ENCODE assay signal across 9 cellular contexts in the genomic region with DNA sequence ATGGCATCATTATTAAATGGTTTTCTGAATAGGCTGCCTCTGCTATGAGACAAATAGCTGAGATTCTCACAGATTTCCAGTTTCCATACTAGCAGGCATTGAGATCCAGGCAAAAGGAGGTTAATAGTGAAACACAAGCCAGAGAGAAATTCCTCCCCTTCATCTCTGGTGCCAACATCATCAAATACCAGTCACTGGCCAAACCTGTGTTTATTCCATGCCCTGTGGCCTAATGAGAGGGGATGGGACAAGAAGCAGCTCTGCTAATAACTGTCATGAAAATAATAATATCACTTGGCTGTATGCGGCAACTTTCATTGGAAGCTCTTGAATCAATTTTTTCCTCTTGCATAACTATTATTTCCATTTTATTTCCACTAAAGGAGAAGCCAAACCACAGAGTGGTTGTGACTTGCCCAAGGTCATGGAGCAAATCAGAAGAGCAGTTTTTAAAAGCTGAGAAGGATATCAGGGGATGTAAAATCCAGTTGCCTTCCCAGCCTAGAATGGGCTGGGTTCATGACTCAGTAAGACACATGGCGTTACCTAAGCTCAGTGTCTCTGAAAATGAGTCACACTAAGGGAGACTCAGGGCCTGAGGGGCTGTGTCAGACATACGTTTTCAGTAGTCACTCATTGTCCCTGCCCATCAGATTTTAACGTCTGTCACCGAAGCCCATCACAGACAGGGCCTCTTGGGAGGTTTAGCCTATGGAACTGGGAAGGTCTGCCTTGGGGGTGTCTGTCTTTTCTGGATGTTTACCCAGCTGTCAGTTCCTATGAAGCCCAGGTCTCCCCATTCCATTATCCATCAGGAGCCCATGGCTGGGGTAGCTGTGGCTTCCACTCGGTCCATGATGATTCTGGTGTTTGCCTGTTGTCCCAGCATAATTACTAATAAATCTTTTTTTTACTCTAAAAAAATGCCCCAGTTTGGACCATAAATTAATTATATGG.
DNase-seq lines count a peak whose midpoint lies in the region; ATAC-seq and TF ChIP-seq lines count a peak whose summit lies in the region.
"Had no signal": no experiment of that assay in that cellular context is flagged by ENCODE, and none has a peak within 500 bp of the region (broad histone marks: within the 10 kb centered on the region; RNA-seq: fewer than 3 reads in every experiment).

No MANE protein-coding gene starts in this region.

- H3K4me1 Mint-ChIP-seq in chondrocyte (ENCODE audit: low read depth) = peaks cover 28% of the 10 kb centered on the region
- peaks cover 8 to 23% (median 20%) of the 10 kb centered on the region in 3 donors for H3K4me1 Mint-ChIP-seq in T-cell

- intact Hi-C loops in Right ventricle myocardium superior (cut with DNase I) (no loop called here), cardiac septum (cut with DNase I) (loop anchor here (5.0 kb wide), 1 partner anchor 151 kb away; no protein-coding TSS in a partner anchor), sciatic nerve (cut with DNase I) (no loop called here)

- CTCF ChIA-PET in T-cell (lab: Charles Lee) = no interaction called here

- peak; percentile 66 for ATAC-seq in Right ventricle myocardium superior (ENCODE audit: poor library complexity)
- ATAC-seq in HG03432 (IDR thresholded peaks at IDR 0.05; ENCODE audit: unreplicated experiment) = peak; percentile 59
- ATAC-seq in sciatic nerve = peak; percentile 84
- ATAC-seq in T-cell (replicated peaks in 1 of 4) = no peak

- no peak for TF ChIP-seq CTCF in chondrocyte (IDR thresholded peaks at IDR 0.05)

- H3K27me3 Mint-ChIP-seq in chondrocyte (ENCODE audit: low read depth) (no peaks in the 10 kb centered on the region), T-cell (no peaks in the 10 kb centered on the region)
- H3K27me3 Mint-ChIP-seq: activated naive CD4-positive, alpha-beta T cell treated with anti-CD3 and anti-CD28 coated beads, Interleukin-2, amount 50 U/mL, for 24 hours had no signal

- no peak for DNase-seq in Right ventricle myocardium superior
- DNase-seq in cardiac septum (ENCODE audit: low spot score) = no peak
- no peak for DNase-seq in chondrocyte (ENCODE audit: low spot score)
- DNase-seq in sciatic nerve (ENCODE audit: low spot score) = no peak
- DNase-seq in HT-29 (ENCODE audit: low spot score) = no peak
- DNase-seq in T-cell = no peak
- no peak for DNase-seq in ureter (ENCODE audit: low spot score)

- H3K4me3 Mint-ChIP-seq in chondrocyte (ENCODE audit: unreplicated experiment) (no peak overlapping the region), T-cell (no peak overlapping the region)
- H3K4me3 Mint-ChIP-seq: activated naive CD4-positive, alpha-beta T cell treated with anti-CD3 and anti-CD28 coated beads, Interleukin-2, amount 50 U/mL, for 24 hours had no signal

- H3K27ac Mint-ChIP-seq in chondrocyte (ENCODE audit: unreplicated experiment) = peak overlapping the region; percentile 22
- H3K27ac Mint-ChIP-seq in T-cell = no peak overlapping the region
- H3K27ac Mint-ChIP-seq: activated naive CD4-positive, alpha-beta T cell treated with anti-CD3 and anti-CD28 coated beads, Interleukin-2, amount 50 U/mL, for 24 hours had no signal

- H3K36me3 Mint-ChIP-seq in chondrocyte (ENCODE audit: low read depth) (no peaks in the 10 kb centered on the region), T-cell (no peaks in the 10 kb centered on the region)
- H3K36me3 Mint-ChIP-seq: activated naive CD4-positive, alpha-beta T cell treated with anti-CD3 and anti-CD28 coated beads, Interleukin-2, amount 50 U/mL, for 24 hours had no signal

- no peaks in the 10 kb centered on the region for H3K9me3 Mint-ChIP-seq in chondrocyte (ENCODE audit: low read depth)
- peaks cover 0 to 4% (median 4%) of the 10 kb centered on the region in 3 donors for H3K9me3 Mint-ChIP-seq in T-cell
- H3K9me3 Mint-ChIP-seq: activated naive CD4-positive, alpha-beta T cell treated with anti-CD3 and anti-CD28 coated beads, Interleukin-2, amount 50 U/mL, for 24 hours had no signal

- POLR2A ChIA-PET in T-cell (lab: Charles Lee) = interaction anchor here in 1 of 2 donors (0.7 kb wide), 1 partner anchor 375 kb away, joined by 3 read pairs; no protein-coding TSS in a partner anchor

Comparison
In these comparisons a context has a peak if more than half of its experiments do, and no peak if none do; other contexts are left out.
1. ATAC-seq: peak in Right ventricle myocardium superior (single experiment), HG03432 (single experiment) and sciatic nerve (single experiment); none in T-cell (0 of 4).